ENCODE assay signal across 35 cellular contexts in the genomic region with DNA sequence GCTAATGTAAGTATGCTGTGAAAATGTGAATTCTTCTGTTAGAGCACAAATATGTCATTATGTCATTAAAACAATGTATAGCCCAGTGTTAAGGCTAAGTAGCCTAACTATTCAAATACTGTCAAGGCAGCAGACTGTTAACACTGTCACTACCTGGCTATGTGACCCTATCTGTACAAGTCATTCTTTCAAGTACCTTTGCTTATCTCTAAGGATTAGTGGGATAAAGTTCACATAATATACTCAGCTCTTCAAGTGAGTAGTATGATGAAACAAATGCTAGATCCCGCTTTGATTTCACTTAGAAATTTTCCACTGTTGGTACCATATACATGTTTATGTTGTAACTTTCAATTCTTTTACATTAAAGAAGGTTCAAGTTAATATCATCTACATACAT.
"Had no signal": no experiment of that assay in that cellular context is flagged by ENCODE, and none has a peak within 500 bp of the region (broad histone marks: within the 10 kb centered on the region; RNA-seq: fewer than 3 reads in every experiment).

No MANE protein-coding gene starts in this region.

- H3K27ac ChIP-seq: brain microvascular endothelial cell, VCaP had no signal

- H3K27me3 Mint-ChIP-seq: activated naive CD8-positive, alpha-beta T cell treated with anti-CD3 and anti-CD28 coated beads for 36 hours had no signal

- H3K27me3 ChIP-seq: brain microvascular endothelial cell had no signal

- H3K9me3 Mint-ChIP-seq: activated B cell treated with CpG ODN at 0.5 μM for 24 hours; activated CD4-positive, alpha-beta memory T cell treated with anti-CD3 and anti-CD28 coated beads for 36 hours; activated naive CD8-positive, alpha-beta T cell treated with anti-CD3 and anti-CD28 coated beads for 36 hours; activated T-cell treated with anti-CD3 and anti-CD28 coated beads, Interleukin-2, amount 50 U/mL, for 72 hours; activated T-helper 17 cell treated with anti-CD3 and anti-CD28 coated beads, Interleukin-2, amount 50 U/mL, for 72 hours had no signal

- H3K27ac Mint-ChIP-seq: activated B cell treated with CpG ODN at 0.5 μM for 24 hours; activated CD4-positive, alpha-beta memory T cell treated with anti-CD3 and anti-CD28 coated beads for 36 hours; activated naive CD8-positive, alpha-beta T cell treated with anti-CD3 and anti-CD28 coated beads for 36 hours; activated T-cell treated with anti-CD3 and anti-CD28 coated beads, Interleukin-2, amount 50 U/mL, for 72 hours; activated T-helper 17 cell treated with anti-CD3 and anti-CD28 coated beads, Interleukin-2, amount 50 U/mL, for 72 hours had no signal

- H3K4me3 Mint-ChIP-seq: activated B cell treated with CpG ODN at 0.5 μM for 24 hours; activated CD4-positive, alpha-beta memory T cell treated with anti-CD3 and anti-CD28 coated beads for 36 hours; activated naive CD8-positive, alpha-beta T cell treated with anti-CD3 and anti-CD28 coated beads for 36 hours; activated T-cell treated with anti-CD3 and anti-CD28 coated beads, Interleukin-2, amount 50 U/mL, for 72 hours; activated T-helper 17 cell treated with anti-CD3 and anti-CD28 coated beads, Interleukin-2, amount 50 U/mL, for 72 hours had no signal

- ATAC-seq: activated T-cell treated with anti-CD3 and anti-CD28 coated beads, Interleukin-2, amount 50 U/mL, for 72 hours; activated T-helper 17 cell treated with anti-CD3 and anti-CD28 coated beads, Interleukin-2, amount 50 U/mL, for 72 hours had no signal

- H3K36me3 ChIP-seq: brain microvascular endothelial cell had no signal

- DNase-seq: activated B cell treated with CpG ODN at 0.5 μM for 24 hours; activated CD4-positive, alpha-beta memory T cell treated with anti-CD3 and anti-CD28 coated beads for 36 hours; activated CD4-positive, alpha-beta T cell treated with anti-CD3 and anti-CD28 coated beads for 4 hours; activated CD4-positive, alpha-beta T cell treated with anti-CD3 and anti-CD28 coated beads, Interleukin-2, amount 50 U/mL, for 1 hour; activated CD4-positive, CD25-positive, alpha-beta regulatory T cell treated with anti-CD3 and anti-CD28 coated beads, Interleukin-2, amount 50 U/mL, for 72 hours; activated CD8-positive, alpha-beta memory T cell treated with anti-CD3 and anti-CD28 coated beads, Interleukin-2, amount 50 U/mL, for 48 hours; activated effector memory CD4-positive, alpha-beta T cell treated with anti-CD3 and anti-CD28 coated beads, Interleukin-2, amount 50 U/mL, for 16 hours; activated naive CD4-positive, alpha-beta T cell; activated naive CD4-positive, alpha-beta T cell treated with anti-CD3 and anti-CD28 coated beads, Interleukin-2, amount 50 U/mL, for 16 hours; activated naive CD8-positive, alpha-beta T cell treated with anti-CD3 and anti-CD28 coated beads for 36 hours; activated T-cell treated with anti-CD3 and anti-CD28 coated beads, Interleukin-2, amount 50 U/mL, for 1 hour; activated T-cell treated with anti-CD3 and anti-CD28 coated beads, Interleukin-2, amount 50 U/mL, for 72 hours; amniotic stem cell; aorta; brain microvascular endothelial cell; central memory CD4-positive, alpha-beta T cell; KG1; NCI-H1092 treated with DMSO at 0.1 percent for 48 hours; NCI-H1417; NCI-H146; NCI-H187; NCI-H2029 treated with DMSO at 0.1 percent for 48 hours; NCI-H2107; NCI-H2171; NCI-H2227 treated with DMSO at 0.1 percent for 48 hours; NCI-H446; NCI-H510A treated with DMSO at 0.1 percent for 48 hours; NCI-H526 treated with DMSO at 0.1 percent for 48 hours; NK-92 treated with Interleukin-12 subunit alpha and Interleukin-12 subunit beta, amount 100 ng/mL, for 24 hours; Right ventricle myocardium superior; T-helper 1 cell; T-helper 2 cell; T-helper 9 cell had no signal

- H3K36me3 Mint-ChIP-seq: activated CD4-positive, alpha-beta memory T cell treated with anti-CD3 and anti-CD28 coated beads for 36 hours; activated naive CD8-positive, alpha-beta T cell treated with anti-CD3 and anti-CD28 coated beads for 36 hours had no signal
